Comparison of ENCODE assay signal across 13 cellular contexts in the genomic region with DNA sequence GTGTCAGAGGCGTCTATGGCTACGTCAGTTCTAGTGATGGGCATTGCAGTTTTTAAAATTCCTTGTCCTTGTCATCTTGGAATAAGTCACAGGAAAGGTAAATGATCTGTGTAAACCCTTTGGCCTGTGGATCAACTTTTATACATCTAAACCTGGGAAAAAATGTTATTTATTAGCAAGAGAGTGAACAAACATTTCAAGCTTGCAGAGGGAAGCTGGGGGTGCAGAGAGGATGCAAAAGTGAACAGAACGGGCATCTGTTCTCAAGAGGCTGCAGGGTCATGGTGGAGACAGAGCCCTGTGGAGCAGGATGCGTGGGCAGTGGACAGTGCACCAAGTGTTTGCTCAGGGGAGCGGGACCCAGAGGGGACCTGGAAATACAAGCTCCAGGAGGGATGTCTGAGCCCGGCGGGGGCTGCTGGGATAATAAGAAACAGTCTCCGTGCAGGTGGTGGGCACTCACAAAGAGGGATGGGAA.
DNase-seq lines count a peak whose midpoint lies in the region; ATAC-seq, FAIRE-seq and TF ChIP-seq lines count a peak whose summit lies in the region.
"Had no signal": no experiment of that assay in that cellular context is flagged by ENCODE, and none has a peak within 500 bp of the region (broad histone marks: within the 10 kb centered on the region; RNA-seq: fewer than 3 reads in every experiment).

No MANE protein-coding gene starts in this region.

- no peak overlapping the region for H4K8ac ChIP-seq in H1 (ENCODE audit: extremely low read depth, insufficient read depth, low read length)

- H3K18ac ChIP-seq in H1 (ENCODE audit: extremely low read depth, low read length), result no peak overlapping the region

- peak overlapping the region; percentile 92; the same call in 1 of the 2 replicates for H2BK20ac ChIP-seq in H1 (ENCODE audit: low read length)

- H4K20me1 ChIP-seq in GM23338 (replicated peaks; ENCODE audit: insufficient read depth), result no peaks in the 10 kb centered on the region
- H4K20me1 ChIP-seq in H1 (replicated peaks in 1 of 2; ENCODE audit: control insufficient read depth in 1 of 2, insufficient read depth in 2 of 2, low read length in 2 of 2), result no peaks in the 10 kb centered on the region

- TF ChIP-seq CTCF in GM23338 (conservative IDR thresholded peaks at IDR 0.05; ENCODE audit: low read depth in 2 of 2) (no peak), Panc1 (IDR thresholded peaks at IDR 0.05) (no peak), H1 (IDR thresholded peaks at IDR 0.05; ENCODE audit: control extremely low read depth in 1 of 3, insufficient read depth in 1 of 3, low read depth in 1 of 3, low read length in 3 of 3) (no peak)

- H4K91ac ChIP-seq in H1 (replicated peaks; ENCODE audit: insufficient read length, low read length), result peak overlapping the region; percentile 52

- H3K4me1 Mint-ChIP-seq in GM23338, result peaks cover 48% of the 10 kb centered on the region

- TF ChIP-seq EP300 in H1 (IDR thresholded peaks at IDR 0.05; ENCODE audit: borderline replicate concordance in 1 of 2, low read depth in 2 of 2, low read length in 2 of 2), result no peak

- H2BK15ac ChIP-seq in H1 (ENCODE audit: low read length), result no peak overlapping the region

- H3K9me2 ChIP-seq in GM23338 (ENCODE audit: insufficient read depth), result no peaks in the 10 kb centered on the region

- no peak overlapping the region for H3K4me2 ChIP-seq in GM23338
- no peak overlapping the region for H3K4me2 ChIP-seq in H1 (ENCODE audit: insufficient read depth in 1 of 2, low read depth in 2 of 2, low read length in 2 of 2)
- H3K4me2 ChIP-seq: KMS-11 had no signal

- H3K9ac ChIP-seq in H1 (replicated peaks in 1 of 4; ENCODE audit: extremely low read depth in 1 of 4, low read depth in 3 of 4, low read length in 3 of 4), result no peak overlapping the region
- H3K9ac ChIP-seq: KMS-11 had no signal

- peak overlapping the region; percentile 39 for H3K4ac ChIP-seq in H1 (replicated peaks; ENCODE audit: insufficient read length, low read depth, low read length)

- H3K27me3 ChIP-seq in GM23338 (ENCODE audit: insufficient read depth), result no peaks in the 10 kb centered on the region
- no peaks in the 10 kb centered on the region for H3K27me3 ChIP-seq in Panc1 (ENCODE audit: control insufficient read depth, insufficient read depth, low read length)
- H3K27me3 ChIP-seq in H1 (replicated peaks in 1 of 4; ENCODE audit: control insufficient read depth in 3 of 4, extremely low read depth in 1 of 4, insufficient read depth in 3 of 4, low read length in 3 of 4), result peaks cover 0 to under 1% (median 0%) of the 10 kb centered on the region in 4 experiments; a peak in 2 of 7 replicates

- DNase-seq in GM23338 (ENCODE audit: low spot score) (no peak), Panc1 (ENCODE audit: low read depth, low spot score) (no peak), H1 (ENCODE audit: low read depth in 1 of 2, low spot score in 2 of 2) (no peak), renal cortical epithelial cell (ENCODE audit: low read depth) (peak; percentile 69), SIG-M5 treated with dmso at 0.1 percent for 504 hours (lab: John Stamatoyannopoulos, UW; ENCODE audit: unreplicated experiment) (no peak)
- DNase-seq in activated CD4-positive, CD25-positive, alpha-beta regulatory T cell (lab: John Stamatoyannopoulos, UW), result no peak
- DNase-seq: activated T-cell treated with anti-CD3 and anti-CD28 coated beads, Interleukin-2, amount 50 U/mL, for 4 hours; effector memory CD4-positive, alpha-beta T cell; NCI-H2029 had no signal

- no peaks in the 10 kb centered on the region for H3K79me2 ChIP-seq in GM23338 (replicated peaks; ENCODE audit: insufficient read depth)
- no peaks in the 10 kb centered on the region for H3K79me2 ChIP-seq in H1 (ENCODE audit: control insufficient read depth in 1 of 2, insufficient read depth in 2 of 2, low read length in 2 of 2)

- H4K5ac ChIP-seq in H1 (ENCODE audit: insufficient read length, low read depth, low read length), result no peak overlapping the region

- H3K4me1 ChIP-seq in GM23338 (ENCODE audit: insufficient read depth) (peaks cover 32% of the 10 kb centered on the region), Panc1 (ENCODE audit: control insufficient read depth, insufficient read depth, low read length) (peaks cover 44% of the 10 kb centered on the region), H1 (replicated peaks in 1 of 4; ENCODE audit: control insufficient read depth in 3 of 4, insufficient read depth in 4 of 4, low read length in 3 of 4) (peaks cover 0 to 14% (median 4%) of the 10 kb centered on the region in 4 experiments; a peak in 3 of 7 replicates)

- H2BK5ac ChIP-seq in H1 (ENCODE audit: low read depth, low read length), result peak overlapping the region; percentile 50; the same call in 1 of the 2 replicates

- WGBS in H1 (ENCODE audit: extremely low coverage in 1 of 2, insufficient coverage in 1 of 2, insufficient read length in 1 of 2, insufficient replicate concordance in 2 of 2, low coverage in 1 of 2, low lambda C conversion rate in 2 of 2, missing lambda C conversion rate in 1 of 2), 2 experiments, result 81% methylated on average over 8 of the region's 8 CpGs; no CpG with 5 or more reads in 1 of the 2 experiments

- H3K56ac ChIP-seq in H1 (replicated peaks; ENCODE audit: insufficient read length, low read depth, low read length), result no peak overlapping the region

- no peaks in the 10 kb centered on the region for H3K36me3 Mint-ChIP-seq in GM23338 (ENCODE audit: low read depth)
- H3K36me3 Mint-ChIP-seq: WTC11 had no signal

- peaks cover 10% of the 10 kb centered on the region for H3F3A ChIP-seq in GM23338 (replicated peaks; ENCODE audit: low read depth)

- CTCF ChIA-PET in Panc1 (lab: Charles Lee), result interaction anchor here (0.7 kb wide), 1 partner anchor 62 kb away, joined by 3 read pairs; no protein-coding TSS in a partner anchor
- CTCF ChIA-PET in H1 (lab: Charles Lee; ENCODE audit: partially characterized antibody), result interaction anchor here (0.9 to 1.9 kb wide), 6 partner anchors 9 to 180 kb away, joined by 3 to 7 read pairs (median 4); no protein-coding TSS in a partner anchor

- no peak overlapping the region for H2BK120ac ChIP-seq in H1 (replicated peaks; ENCODE audit: low read depth, low read length)

- ATAC-seq in GM23338 (no peak), Panc1 (peak; percentile 46), GM19328 (IDR thresholded peaks at IDR 0.05; ENCODE audit: unreplicated experiment) (no peak)
- ATAC-seq: activated T-cell treated with anti-CD3 and anti-CD28 coated beads, Interleukin-2, amount 50 U/mL, for 4 hours; WTC11 had no signal

- FAIRE-seq in H1 (lab: Jason Lieb, UNC), result no peak

- H3K27me3 Mint-ChIP-seq in GM23338 (ENCODE audit: insufficient read depth, low read depth, poor library complexity), result peaks cover 6% of the 10 kb centered on the region

- H3K4me3 Mint-ChIP-seq in GM23338, result no peak overlapping the region
- H3K4me3 Mint-ChIP-seq: activated T-cell treated with anti-CD3 and anti-CD28 coated beads, Interleukin-2, amount 50 U/mL, for 4 hours; WTC11 had no signal

- H3K4me3 ChIP-seq in GM23338 (no peak overlapping the region), Panc1 (ENCODE audit: low read depth in 2 of 2, low read length in 2 of 2) (no peak overlapping the region), H1 (ENCODE audit: extremely low read depth in 1 of 4, insufficient read depth in 2 of 4, low read depth in 3 of 4, low read length in 4 of 4) (no peak overlapping the region)
- H3K4me3 ChIP-seq: SK-N-MC had no signal

- H3K9me3 Mint-ChIP-seq in GM23338, result no peaks in the 10 kb centered on the region
- H3K9me3 Mint-ChIP-seq: activated T-cell treated with anti-CD3 and anti-CD28 coated beads, Interleukin-2, amount 50 U/mL, for 4 hours; WTC11 had no signal

- POLR2A ChIA-PET in Panc1 (lab: Charles Lee) (interaction anchor here (0.6 to 1.2 kb wide), 2 partner anchors 9 to 282 kb away, joined by 3 to 4 read pairs; no protein-coding TSS in a partner anchor), H1 (lab: Charles Lee; ENCODE audit: partially characterized antibody) (interaction anchor here (0.5 to 1.1 kb wide), 2 partner anchors 11 to 64 kb away, joined by 3 read pairs; no protein-coding TSS in a partner anchor)

- no TSS peak for BruUV-seq in Panc1 (replicated peaks; lab: Mats Ljungman, UMichigan)

- H2AK5ac ChIP-seq in H1 (ENCODE audit: low read depth, low read length), result peak overlapping the region; percentile 30; the same call in 1 of the 2 replicates

- no peak overlapping the region for H3K14ac ChIP-seq in H1 (ENCODE audit: insufficient read length)

- in situ Hi-C loops in Panc1 (cut with HindIII; ENCODE audit: low pct_unique_long_range_greater_than_20kb, low sequenced_read_pairs), result no loop called here

- H3K36me3 ChIP-seq in GM23338 (ENCODE audit: insufficient read depth) (no peaks in the 10 kb centered on the region), Panc1 (ENCODE audit: control insufficient read depth, insufficient read depth, low read length) (no peaks in the 10 kb centered on the region), H1 (ENCODE audit: control insufficient read depth in 2 of 4, insufficient read depth in 4 of 4, low read length in 3 of 4) (no peaks in the 10 kb centered on the region)

- H3K27ac ChIP-seq in GM23338 (ENCODE audit: low read depth) (no peak overlapping the region), Panc1 (ENCODE audit: low read length) (peak overlapping the region; percentile 99), H1 (ENCODE audit: low read depth, low read length) (no peak overlapping the region)
- H3K27ac ChIP-seq: KMS-11, SK-N-MC had no signal

- H3K23me2 ChIP-seq in H1 (ENCODE audit: low read depth, low read length), result peaks cover 2% of the 10 kb centered on the region; the same call in 1 of the 2 replicates

- no peak overlapping the region for H3K27ac Mint-ChIP-seq in GM23338

- peak overlapping the region; percentile 88 for H2BK12ac ChIP-seq in H1 (ENCODE audit: low read depth, low read length)

- H2AFZ ChIP-seq in GM23338 (0 out of 2 replicates have a peak overlapping the region, but pooled peaks have one; percentile 83), H1 (ENCODE audit: low read length) (no peak overlapping the region)

- no peak for TF ChIP-seq POLR2A in H1 (IDR thresholded peaks at IDR 0.05; ENCODE audit: control extremely low read depth in 1 of 2, low read depth in 2 of 2, low read length in 2 of 2)

- no peaks in the 10 kb centered on the region for H3K79me1 ChIP-seq in H1 (ENCODE audit: low read depth, low read length)

- no peak overlapping the region for H3K23ac ChIP-seq in H1 (ENCODE audit: insufficient read length)

- H3K9me3 ChIP-seq in Panc1 (ENCODE audit: control insufficient read depth, insufficient read depth, low read depth, low read length) (no peaks in the 10 kb centered on the region), H1 (ENCODE audit: insufficient read depth in 2 of 2, low read depth in 1 of 2, low read length in 1 of 2) (no peaks in the 10 kb centered on the region)

- no peak for TF ChIP-seq RAD21 in H1 (IDR thresholded peaks at IDR 0.05 in 1 of 2, conservative IDR thresholded peaks at IDR 0.05 in 1 of 2; ENCODE audit: low read depth in 2 of 2, low read length in 2 of 2)

- intact Hi-C loops in Panc1 (cut with micrococcal nuclease; ENCODE audit: unreplicated experiment), result loop anchor here (5.0 kb wide), 1 partner anchor 90 kb away; no protein-coding TSS in a partner anchor

TF ChIP-seq in GM23338, 12 proteins besides CTCF, POLR2A, EP300 and RAD21 (continues in another document):
- no peak for TF ChIP-seq ZNF114 (CRISPR knock-in tag; IDR thresholded peaks at IDR 0.05)

TF ChIP-seq in H1, 55 proteins besides CTCF, POLR2A, EP300 and RAD21 (continues in another document):
- no peak for TF ChIP-seq GTF2F1 (IDR thresholded peaks at IDR 0.05; ENCODE audit: borderline replicate concordance, low read depth, low read length)
- TF ChIP-seq TCF12 (IDR thresholded peaks at IDR 0.05; ENCODE audit: low read depth, low read length), result no peak
